1 cellular context compared by ENCODE assay signal in the genomic region with DNA sequence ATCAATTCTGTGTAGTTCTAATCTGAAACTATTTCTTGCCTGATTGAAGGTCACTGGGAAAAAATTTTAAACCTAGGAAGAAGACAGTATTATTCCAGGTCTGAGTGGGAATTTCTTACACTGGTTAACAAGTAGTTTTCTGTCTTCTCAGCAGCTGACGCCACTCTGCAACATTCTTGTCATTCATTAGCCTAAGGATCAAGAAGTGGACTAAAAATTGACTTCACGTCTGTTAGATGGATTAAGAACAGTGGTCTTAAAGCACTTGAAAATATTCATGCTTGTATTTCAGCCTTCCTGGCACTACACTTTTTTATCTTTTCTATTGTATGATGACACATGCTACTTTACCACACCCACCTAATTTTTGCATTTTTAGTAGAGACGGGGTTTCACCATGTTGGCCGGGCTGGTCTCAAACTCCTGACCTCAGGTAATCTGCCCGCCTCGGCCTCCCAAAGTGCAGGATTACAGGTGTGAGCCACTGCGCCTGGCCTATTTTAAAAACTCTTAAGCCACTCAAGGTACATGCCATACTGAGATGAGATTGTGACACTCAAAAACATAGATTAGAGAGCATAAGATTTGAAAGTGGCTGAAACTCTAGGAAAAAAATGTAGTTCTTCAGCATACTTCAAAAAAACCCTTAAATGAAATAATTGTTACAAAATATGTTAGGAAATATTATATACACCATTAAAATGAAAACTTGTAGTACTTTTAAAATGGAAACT.
TF ChIP-seq lines count a peak whose summit lies in the region.

No MANE protein-coding gene starts in this region.

TF ChIP-seq in IMR-90, 13 proteins besides CTCF, POLR2A, EP300 and RAD21:
- TF ChIP-seq MAFK (IDR thresholded peaks at IDR 0.05; ENCODE audit: low read depth, low read length) = no peak
- no peak for TF ChIP-seq NFE2L2 (IDR thresholded peaks at IDR 0.05; ENCODE audit: low read depth, low read length)
- no peak for TF ChIP-seq SMC3 (IDR thresholded peaks at IDR 0.05; ENCODE audit: low read depth, low read length)
- TF ChIP-seq FOS (IDR thresholded peaks at IDR 0.05; ENCODE audit: low read depth, low read length) = no peak
- TF ChIP-seq, protein P1, sequence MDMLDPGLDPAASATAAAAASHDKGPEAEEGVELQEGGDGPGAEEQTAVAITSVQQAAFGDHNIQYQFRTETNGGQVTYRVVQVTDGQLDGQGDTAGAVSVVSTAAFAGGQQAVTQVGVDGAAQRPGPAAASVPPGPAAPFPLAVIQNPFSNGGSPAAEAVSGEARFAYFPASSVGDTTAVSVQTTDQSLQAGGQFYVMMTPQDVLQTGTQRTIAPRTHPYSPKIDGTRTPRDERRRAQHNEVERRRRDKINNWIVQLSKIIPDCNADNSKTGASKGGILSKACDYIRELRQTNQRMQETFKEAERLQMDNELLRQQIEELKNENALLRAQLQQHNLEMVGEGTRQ (IDR thresholded peaks at IDR 0.05; ENCODE audit: low read depth, low read length) = no peak
- TF ChIP-seq MXI1 (IDR thresholded peaks at IDR 0.05; ENCODE audit: borderline replicate concordance, low read depth, low read length) = no peak
- no peak for TF ChIP-seq MAZ (IDR thresholded peaks at IDR 0.05; ENCODE audit: borderline replicate concordance, low read depth, low read length)
- no peak for TF ChIP-seq BHLHE40 (IDR thresholded peaks at IDR 0.05; ENCODE audit: low read depth, low read length)
